In genomic region chr2:49940616-49941015, GRCh38 we compare ENCODE assay signal across 10 cellular contexts.
A peak's percentile ranks its signal among the peaks of the same experiment; 100 is the strongest.
DNase-seq lines count a peak whose midpoint lies in the region; ATAC-seq lines count a peak whose summit lies in the region.
"Had no signal": no experiment of that assay in that cellular context is flagged by ENCODE, and none has a peak within 500 bp of the region (broad histone marks: within the 10 kb centered on the region; RNA-seq: fewer than 3 reads in every experiment).

No MANE protein-coding gene starts in this region.

- in situ Hi-C loops in KBM-7 (cut with MboI; ENCODE audit: low pct_unique_long_range_greater_than_20kb, low sequenced_read_pairs): no loop called here

- H3K9me3 Mint-ChIP-seq in activated naive CD8-positive, alpha-beta T cell treated with anti-CD3 and anti-CD28 coated beads, Interleukin-2, amount 50 U/mL, for 24 hours: peaks cover 4% of the 10 kb centered on the region
- peaks cover 9% of the 10 kb centered on the region for H3K9me3 Mint-ChIP-seq in stimulated activated effector memory CD8-positive, alpha-beta T cell treated with anti-CD3 and anti-CD28 coated beads, Interleukin-12 subunit alpha, Interleukin-12 subunit beta, amount 100 ng/mL, for 72 hours

- H3K4me3 Mint-ChIP-seq in activated naive CD8-positive, alpha-beta T cell treated with anti-CD3 and anti-CD28 coated beads, Interleukin-2, amount 50 U/mL, for 24 hours: peak overlapping the region; percentile 66
- peak overlapping the region; percentile 13 for H3K4me3 Mint-ChIP-seq in stimulated activated effector memory CD8-positive, alpha-beta T cell treated with anti-CD3 and anti-CD28 coated beads, Interleukin-12 subunit alpha, Interleukin-12 subunit beta, amount 100 ng/mL, for 72 hours

- H3K4me1 Mint-ChIP-seq in activated naive CD8-positive, alpha-beta T cell treated with anti-CD3 and anti-CD28 coated beads, Interleukin-2, amount 50 U/mL, for 24 hours: peaks cover 8% of the 10 kb centered on the region
- H3K4me1 Mint-ChIP-seq in stimulated activated effector memory CD8-positive, alpha-beta T cell treated with anti-CD3 and anti-CD28 coated beads, Interleukin-12 subunit alpha, Interleukin-12 subunit beta, amount 100 ng/mL, for 72 hours: peaks cover 5% of the 10 kb centered on the region

- DNase-seq in NOMO-1 treated with DMSO at 0.1 percent for 48 hours (lab: John Stamatoyannopoulos, UW; ENCODE audit: unreplicated experiment) (peak; percentile 5), NOMO-1 treated with dmso at 0.1 percent for 144 hours (lab: John Stamatoyannopoulos, UW; ENCODE audit: unreplicated experiment) (no peak), KBM-7 (peak; percentile 2), COLO829 (ENCODE audit: low spot score) (no peak)
- DNase-seq in activated naive CD8-positive, alpha-beta T cell treated with anti-CD3 and anti-CD28 coated beads, Interleukin-2, amount 50 U/mL, for 24 hours: no peak
- no peak for DNase-seq in stimulated activated effector memory CD8-positive, alpha-beta T cell treated with anti-CD3 and anti-CD28 coated beads, Interleukin-12 subunit alpha, Interleukin-12 subunit beta, amount 100 ng/mL, for 72 hours (ENCODE audit: low spot score in 2 of 2)
- DNase-seq in stimulated activated CD4-positive, alpha-beta T cell treated with anti-CD3 and anti-CD28 coated beads, Interleukin-12 subunit alpha, Interleukin-12 subunit beta, amount 100 ng/mL, for 4 hours: no peak
- DNase-seq: activated gamma-delta T cell, NCI-H1105 treated with DMSO at 0.1 percent for 48 hours had no signal

- H3K27me3 Mint-ChIP-seq in activated naive CD8-positive, alpha-beta T cell treated with anti-CD3 and anti-CD28 coated beads, Interleukin-2, amount 50 U/mL, for 24 hours: no peaks in the 10 kb centered on the region

- H3K27ac Mint-ChIP-seq in activated naive CD8-positive, alpha-beta T cell treated with anti-CD3 and anti-CD28 coated beads, Interleukin-2, amount 50 U/mL, for 24 hours: no peak overlapping the region
- no peak overlapping the region for H3K27ac Mint-ChIP-seq in stimulated activated effector memory CD8-positive, alpha-beta T cell treated with anti-CD3 and anti-CD28 coated beads, Interleukin-12 subunit alpha, Interleukin-12 subunit beta, amount 100 ng/mL, for 72 hours

- no peaks in the 10 kb centered on the region for H3K36me3 Mint-ChIP-seq in activated naive CD8-positive, alpha-beta T cell treated with anti-CD3 and anti-CD28 coated beads, Interleukin-2, amount 50 U/mL, for 24 hours (ENCODE audit: low read depth)
- no peaks in the 10 kb centered on the region for H3K36me3 Mint-ChIP-seq in stimulated activated effector memory CD8-positive, alpha-beta T cell treated with anti-CD3 and anti-CD28 coated beads, Interleukin-12 subunit alpha, Interleukin-12 subunit beta, amount 100 ng/mL, for 72 hours

- ATAC-seq in activated naive CD8-positive, alpha-beta T cell treated with anti-CD3 and anti-CD28 coated beads, Interleukin-2, amount 50 U/mL, for 24 hours: no peak
- ATAC-seq in stimulated activated effector memory CD8-positive, alpha-beta T cell treated with anti-CD3 and anti-CD28 coated beads, Interleukin-12 subunit alpha, Interleukin-12 subunit beta, amount 100 ng/mL, for 72 hours: no peak
- no peak for ATAC-seq in HG03025 (IDR thresholded peaks at IDR 0.05; ENCODE audit: low FRiP score, unreplicated experiment)

Comparison
In these comparisons a context has a peak if more than half of its experiments do, and no peak if none do; other contexts are left out.
1. DNase-seq: peak in NOMO-1 treated with DMSO at 0.1 percent for 48 hours (single experiment) and KBM-7 (single experiment); none in NOMO-1 treated with dmso at 0.1 percent for 144 hours (single experiment), activated naive CD8-positive, alpha-beta T cell treated with anti-CD3 and anti-CD28 coated beads, Interleukin-2, amount 50 U/mL, for 24 hours (single experiment), stimulated activated effector memory CD8-positive, alpha-beta T cell treated with anti-CD3 and anti-CD28 coated beads, Interleukin-12 subunit alpha, Interleukin-12 subunit beta, amount 100 ng/mL, for 72 hours (0 of 2), COLO829 (single experiment) and stimulated activated CD4-positive, alpha-beta T cell treated with anti-CD3 and anti-CD28 coated beads, Interleukin-12 subunit alpha, Interleukin-12 subunit beta, amount 100 ng/mL, for 4 hours (single experiment).